In the genomic region with DNA sequence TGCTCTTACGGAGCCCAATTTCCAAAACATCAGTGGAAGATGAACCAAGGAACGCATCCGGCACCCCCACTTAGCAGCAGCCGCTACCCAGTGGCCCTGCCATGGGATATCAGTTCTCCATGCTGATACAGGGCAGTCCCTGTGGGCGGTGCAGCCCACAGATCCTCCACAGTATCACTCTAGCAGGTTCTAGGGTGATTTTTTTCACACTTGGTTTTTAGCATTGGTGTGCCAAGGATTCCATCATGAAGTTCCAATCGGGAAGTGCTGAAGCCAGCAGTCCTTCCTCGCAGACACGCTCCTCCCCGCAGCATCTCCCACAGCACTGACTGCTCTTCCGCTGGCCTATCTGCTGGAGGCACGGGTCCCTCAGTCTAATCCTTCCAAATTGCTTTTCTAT, we compare ENCODE assay signal across 23 cellular contexts.
DNase-seq lines count a peak whose midpoint lies in the region; ATAC-seq, FAIRE-seq and TF ChIP-seq lines count a peak whose summit lies in the region.
"Had no signal": no experiment of that assay in that cellular context is flagged by ENCODE, and none has a peak within 500 bp of the region (broad histone marks: within the 10 kb centered on the region; RNA-seq: fewer than 3 reads in every experiment).

No MANE protein-coding gene starts in this region.

- H3K4ac ChIP-seq in IMR-90 (ENCODE audit: low read depth, low read length) = 0 out of 2 replicates have a peak overlapping the region, but pooled peaks have one; percentile 20

- POLR2A ChIA-PET in IMR-90 (lab: Charles Lee; ENCODE audit: unreplicated experiment) = no interaction called here

- H4K91ac ChIP-seq in IMR-90 (ENCODE audit: insufficient read depth, low read depth, low read length) = no peak overlapping the region

- H3K23ac ChIP-seq in IMR-90 (ENCODE audit: low read depth, low read length) = no peak overlapping the region

- no peak for ATAC-seq in activated CD8-positive, alpha-beta memory T cell treated with anti-CD3 and anti-CD28 coated beads, Interleukin-2, amount 10 ng/mL, durations not matched to agents 7 days and 5 days
- ATAC-seq in IMR-90 (ENCODE audit: low read depth) (no peak), psoas muscle (peak in 3 of 4 donors; percentile 7 to 23 (median 14))
- ATAC-seq: A549 had no signal

- no peak overlapping the region for H2BK15ac ChIP-seq in IMR-90 (ENCODE audit: low read depth, low read length)

- no peak overlapping the region for H3K18ac ChIP-seq in IMR-90 (ENCODE audit: low read depth, low read length)

- CTCF ChIA-PET in activated CD8-positive, alpha-beta memory T cell treated with anti-CD3 and anti-CD28 coated beads, Interleukin-2, amount 10 ng/mL, durations not matched to agents 7 days and 5 days (lab: Charles Lee) = no interaction called here
- CTCF ChIA-PET in IMR-90 (lab: Yijun Ruan, JAX) = no interaction called here

- H3K4me1 ChIP-seq in IMR-90 (ENCODE audit: control insufficient read depth, insufficient read depth, low read length) (peaks cover 21% of the 10 kb centered on the region), psoas muscle (peaks cover 32% of the 10 kb centered on the region), BE2C (no peaks in the 10 kb centered on the region)

- peak overlapping the region; percentile 48; the same call in 1 of the 2 replicates for H2AK5ac ChIP-seq in IMR-90 (ENCODE audit: low read depth, low read length)

- no peaks in the 10 kb centered on the region for H3K27me3 Mint-ChIP-seq in activated CD8-positive, alpha-beta memory T cell treated with anti-CD3 and anti-CD28 coated beads, Interleukin-2, amount 10 ng/mL, durations not matched to agents 7 days and 5 days
- H3K27me3 Mint-ChIP-seq in type B pancreatic cell = peaks cover 3% of the 10 kb centered on the region

- H3K4me2 ChIP-seq in IMR-90 (ENCODE audit: low read depth, low read length) = no peak overlapping the region
- H3K4me2 ChIP-seq: A549 had no signal

- intact Hi-C loops in IMR-90 (cut with micrococcal nuclease) = no loop called here
- intact Hi-C loops in psoas muscle (cut with DNase I) = no loop called here

- no peak overlapping the region for H3K4me3 Mint-ChIP-seq in activated CD8-positive, alpha-beta memory T cell treated with anti-CD3 and anti-CD28 coated beads, Interleukin-2, amount 10 ng/mL, durations not matched to agents 7 days and 5 days
- no peak overlapping the region for H3K4me3 Mint-ChIP-seq in type B pancreatic cell
- H3K4me3 Mint-ChIP-seq: CD4-positive, alpha-beta memory T cell had no signal

- TF ChIP-seq CTCF in IMR-90 (conservative IDR thresholded peaks at IDR 0.05; ENCODE audit: low read depth, low read length) (no peak), psoas muscle (IDR thresholded peaks at IDR 0.05) (no peak), type B pancreatic cell (conservative IDR thresholded peaks at IDR 0.05) (no peak), BE2C (IDR thresholded peaks at IDR 0.05; ENCODE audit: low read depth, low read length) (no peak)

- DNase-seq in activated CD8-positive, alpha-beta memory T cell treated with anti-CD3 and anti-CD28 coated beads, Interleukin-2, amount 10 ng/mL, durations not matched to agents 7 days and 5 days = peak; percentile 27
- DNase-seq in activated CD8-positive, alpha-beta memory T cell treated with anti-CD3 and anti-CD28 coated beads, Interleukin-2, amount 50 U/mL, for 4 hours = no peak
- DNase-seq in IMR-90 (no peak), psoas muscle (no peak), type B pancreatic cell (ENCODE audit: extremely low spot score, unreplicated experiment) (peak; percentile 18), BE2C (no peak), GM12892 (ENCODE audit: insufficient read length) (no peak)
- DNase-seq: 8988T; ACHN; AML-193; C1 segment of cervical spinal cord; Calu3; CD4-positive, alpha-beta memory T cell; COR-L47; DMS53; DMS79 treated with DMSO at 0.1 percent for 48 hours; GF-D8; GM23248; H7; HCEC 1CT had no signal

- no peak overlapping the region for H2AK9ac ChIP-seq in IMR-90 (replicated peaks; ENCODE audit: low read depth, low read length, poor library complexity)

- no peak overlapping the region for H2AFZ ChIP-seq in IMR-90 (replicated peaks; ENCODE audit: low read length, poor library complexity)
- H2AFZ ChIP-seq: GM23248 had no signal

- dilution Hi-C loops in IMR-90 (cut with HindIII; ENCODE audit: low sequenced_read_pairs, unreplicated experiment) = no loop called here

- no peak overlapping the region for H2BK20ac ChIP-seq in IMR-90 (ENCODE audit: low read depth, low read length)

- no peak overlapping the region for H3K9ac ChIP-seq in IMR-90 (ENCODE audit: low read depth, low read length)
- H3K9ac ChIP-seq: GM23248 had no signal

- no peak overlapping the region for H3K27ac Mint-ChIP-seq in activated CD8-positive, alpha-beta memory T cell treated with anti-CD3 and anti-CD28 coated beads, Interleukin-2, amount 10 ng/mL, durations not matched to agents 7 days and 5 days
- H3K27ac Mint-ChIP-seq in type B pancreatic cell = no peak overlapping the region
- H3K27ac Mint-ChIP-seq: CD4-positive, alpha-beta memory T cell had no signal

- no peak overlapping the region for H4K5ac ChIP-seq in IMR-90 (ENCODE audit: low read depth, low read length)

- H3K9me3 Mint-ChIP-seq in activated CD8-positive, alpha-beta memory T cell treated with anti-CD3 and anti-CD28 coated beads, Interleukin-2, amount 10 ng/mL, durations not matched to agents 7 days and 5 days (ENCODE audit: low read depth) = no peaks in the 10 kb centered on the region
- no peaks in the 10 kb centered on the region for H3K9me3 Mint-ChIP-seq in type B pancreatic cell

- no peaks in the 10 kb centered on the region for H3K9me3 ChIP-seq in IMR-90 (ENCODE audit: control insufficient read depth, insufficient read depth, low read length)
- no peaks in the 10 kb centered on the region for H3K9me3 ChIP-seq in psoas muscle
- no peaks in the 10 kb centered on the region for H3K9me3 ChIP-seq in BE2C
- H3K9me3 ChIP-seq: A549 had no signal

- H3K4me3 ChIP-seq in IMR-90 (ENCODE audit: insufficient read depth, low read depth, low read length) = no peak overlapping the region
- no peak overlapping the region for H3K4me3 ChIP-seq in psoas muscle
- no peak overlapping the region for H3K4me3 ChIP-seq in BE2C (ENCODE audit: low read depth, low read length)
- H3K4me3 ChIP-seq: A549, GM23248 had no signal

- H3K36me3 Mint-ChIP-seq in activated CD8-positive, alpha-beta memory T cell treated with anti-CD3 and anti-CD28 coated beads, Interleukin-2, amount 10 ng/mL, durations not matched to agents 7 days and 5 days = peaks cover 26% of the 10 kb centered on the region
- H3K36me3 Mint-ChIP-seq in type B pancreatic cell = peaks cover 3% of the 10 kb centered on the region
- H3K36me3 Mint-ChIP-seq: CD4-positive, alpha-beta memory T cell had no signal

- no peak for TF ChIP-seq RAD21 in IMR-90 (IDR thresholded peaks at IDR 0.05; ENCODE audit: low read length)

- TF ChIP-seq POLR2A in IMR-90 (IDR thresholded peaks at IDR 0.05; ENCODE audit: low read depth, low read length) = no peak
- TF ChIP-seq POLR2A in GM12892 (IDR thresholded peaks at IDR 0.05; ENCODE audit: low read depth, low read length) = no peak

- H2BK5ac ChIP-seq in IMR-90 (ENCODE audit: low read depth, low read length, poor library complexity, severe bottlenecking) = no peak overlapping the region

- H3K9me1 ChIP-seq in IMR-90 (ENCODE audit: insufficient read depth, low read length) = peaks cover 12% of the 10 kb centered on the region

- in situ Hi-C loops in IMR-90 (cut with MboI; ENCODE audit: low sequenced_read_pairs) = no loop called here

- H3K79me1 ChIP-seq in IMR-90 (ENCODE audit: low read depth in 1 of 2, low read length in 2 of 2) = peaks cover 0 to 3% of the 10 kb centered on the region in 2 experiments; a peak in 1 of 4 replicates

- H3K36me3 ChIP-seq in IMR-90 (ENCODE audit: control insufficient read depth, insufficient read depth, low read length) = no peaks in the 10 kb centered on the region
- H3K36me3 ChIP-seq in psoas muscle (ENCODE audit: insufficient read depth in 1 of 2, low read depth in 1 of 2) = no peaks in the 10 kb centered on the region
- H3K36me3 ChIP-seq in BE2C = no peaks in the 10 kb centered on the region

- no peak overlapping the region for H4K8ac ChIP-seq in IMR-90 (ENCODE audit: low read depth in 2 of 2, low read length in 2 of 2)

- peaks cover 16% of the 10 kb centered on the region for H3K4me1 Mint-ChIP-seq in activated CD8-positive, alpha-beta memory T cell treated with anti-CD3 and anti-CD28 coated beads, Interleukin-2, amount 10 ng/mL, durations not matched to agents 7 days and 5 days
- peaks cover 5% of the 10 kb centered on the region for H3K4me1 Mint-ChIP-seq in type B pancreatic cell (ENCODE audit: unreplicated experiment)
- H3K4me1 Mint-ChIP-seq: CD4-positive, alpha-beta memory T cell had no signal

- 91% methylated on average over 7 of the region's 11 CpGs; no CpG with 5 or more reads in 1 of the 2 experiments for WGBS in IMR-90 (ENCODE audit: extremely low coverage in 2 of 2, insufficient read length in 1 of 2), 2 experiments
- 47 to 75% (median 52%) methylated on average over 11 of the region's 11 CpGs for WGBS in psoas muscle, 3 donors

- H4K20me1 ChIP-seq in IMR-90 (ENCODE audit: insufficient read depth, low read length) = no peaks in the 10 kb centered on the region

- no peak for FAIRE-seq in GM12892 (lab: Jason Lieb, UNC)
- FAIRE-seq: A549, GM12891, H1 had no signal

- no peak overlapping the region for H2BK120ac ChIP-seq in IMR-90 (ENCODE audit: low read depth, low read length)

- H3K56ac ChIP-seq in IMR-90 (ENCODE audit: extremely low read depth, insufficient read depth, low read length) = no peak overlapping the region

- H3K27me3 ChIP-seq in IMR-90 (ENCODE audit: control insufficient read depth, insufficient read depth, low read length) = no peaks in the 10 kb centered on the region
- no peaks in the 10 kb centered on the region for H3K27me3 ChIP-seq in psoas muscle (ENCODE audit: insufficient read depth in 3 of 3, low read length in 2 of 3)
- H3K27me3 ChIP-seq in BE2C = no peaks in the 10 kb centered on the region

- BruUV-seq in IMR-90 (replicated peaks; lab: Mats Ljungman, UMichigan) = no TSS peak

- H3K14ac ChIP-seq in IMR-90 (replicated peaks; ENCODE audit: low read depth, low read length) = no peak overlapping the region

- H3K27ac ChIP-seq in IMR-90 (ENCODE audit: insufficient read depth, low read length) (no peak overlapping the region), psoas muscle (peak overlapping the region; percentile 64)
- H3K27ac ChIP-seq: GM23248 had no signal

TF ChIP-seq in IMR-90, 13 proteins besides CTCF, POLR2A, EP300 and RAD21 (continues in another document):
- TF ChIP-seq, protein P1, sequence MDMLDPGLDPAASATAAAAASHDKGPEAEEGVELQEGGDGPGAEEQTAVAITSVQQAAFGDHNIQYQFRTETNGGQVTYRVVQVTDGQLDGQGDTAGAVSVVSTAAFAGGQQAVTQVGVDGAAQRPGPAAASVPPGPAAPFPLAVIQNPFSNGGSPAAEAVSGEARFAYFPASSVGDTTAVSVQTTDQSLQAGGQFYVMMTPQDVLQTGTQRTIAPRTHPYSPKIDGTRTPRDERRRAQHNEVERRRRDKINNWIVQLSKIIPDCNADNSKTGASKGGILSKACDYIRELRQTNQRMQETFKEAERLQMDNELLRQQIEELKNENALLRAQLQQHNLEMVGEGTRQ (IDR thresholded peaks at IDR 0.05; ENCODE audit: low read depth, low read length) = no peak
- TF ChIP-seq MXI1 (IDR thresholded peaks at IDR 0.05; ENCODE audit: borderline replicate concordance, low read depth, low read length) = no peak
- TF ChIP-seq RCOR1 (IDR thresholded peaks at IDR 0.05; ENCODE audit: insufficient replicate concordance, low read length) = no peak
- TF ChIP-seq CEBPB (IDR thresholded peaks at IDR 0.05; ENCODE audit: low read depth, low read length) = no peak

Comparison
In these comparisons a context has a peak if more than half of its experiments do, and no peak if none do; other contexts are left out.
1. DNase-seq: peak in activated CD8-positive, alpha-beta memory T cell treated with anti-CD3 and anti-CD28 coated beads, Interleukin-2, amount 10 ng/mL, durations not matched to agents 7 days and 5 days (single experiment) and type B pancreatic cell (single experiment); none in activated CD8-positive, alpha-beta memory T cell treated with anti-CD3 and anti-CD28 coated beads, Interleukin-2, amount 50 U/mL, for 4 hours (single experiment), IMR-90 (single experiment), psoas muscle (0 of 2), BE2C (single experiment) and GM12892 (single experiment).
2. ATAC-seq: peak in psoas muscle (3 of 4); none in activated CD8-positive, alpha-beta memory T cell treated with anti-CD3 and anti-CD28 coated beads, Interleukin-2, amount 10 ng/mL, durations not matched to agents 7 days and 5 days (single experiment) and IMR-90 (single experiment).